Comparison of ENCODE assay signal across 15 cellular contexts in genomic region chr5:174454890-174455289, GRCh38.
DNase-seq lines count a peak whose midpoint lies in the region; TF ChIP-seq lines count a peak whose summit lies in the region.
"Had no signal": no experiment of that assay in that cellular context is flagged by ENCODE, and none has a peak within 500 bp of the region (broad histone marks: within the 10 kb centered on the region; RNA-seq: fewer than 3 reads in every experiment).

No MANE protein-coding gene starts in this region.

- H3K4ac ChIP-seq in mesendoderm (ENCODE audit: low read depth, low read length): peak overlapping the region; percentile 39

- H3K9ac ChIP-seq in BLaER1 (no peak overlapping the region), mesendoderm (ENCODE audit: low read length) (no peak overlapping the region)

- no peaks in the 10 kb centered on the region for H3K79me1 ChIP-seq in mesendoderm (ENCODE audit: low read length)

- H3K56ac ChIP-seq in mesendoderm (ENCODE audit: low read length): no peak overlapping the region

- H4K8ac ChIP-seq in mesendoderm (ENCODE audit: low read depth, low read length): no peak overlapping the region

- H3K27ac ChIP-seq in BLaER1 (no peak overlapping the region), mesendoderm (ENCODE audit: low read depth, low read length) (no peak overlapping the region)
- H3K27ac ChIP-seq in effector memory CD4-positive, alpha-beta T cell (ENCODE audit: insufficient read depth, low read length, poor library complexity, severe bottlenecking): no peak overlapping the region
- H3K27ac ChIP-seq: Peyer's patch, SK-N-MC had no signal

- no peak overlapping the region for H2BK15ac ChIP-seq in mesendoderm (replicated peaks; ENCODE audit: low read depth)

- H4K20me1 ChIP-seq in BLaER1: no peaks in the 10 kb centered on the region

- no peak overlapping the region for H2BK5ac ChIP-seq in mesendoderm (ENCODE audit: low read length)

- no peak overlapping the region for H2BK120ac ChIP-seq in mesendoderm (ENCODE audit: low read depth, low read length)

- H3K79me2 ChIP-seq in mesendoderm (ENCODE audit: control insufficient read depth, insufficient read depth, low read length): no peaks in the 10 kb centered on the region

- peaks cover 10% of the 10 kb centered on the region for H3K4me1 ChIP-seq in BLaER1
- no peaks in the 10 kb centered on the region for H3K4me1 ChIP-seq in mesendoderm (ENCODE audit: control insufficient read depth, low read depth, low read length)
- H3K4me1 ChIP-seq in effector memory CD4-positive, alpha-beta T cell (ENCODE audit: control insufficient read depth, insufficient read depth, low read length, poor library complexity, severe bottlenecking): peaks cover 6% of the 10 kb centered on the region
- H3K4me1 ChIP-seq: Peyer's patch had no signal

- in situ Hi-C loops in GM13976 (cut with MboI; ENCODE audit: low sequenced_read_pairs, unreplicated experiment): no loop called here

- peak; percentile 1 for DNase-seq in AG20443 (ENCODE audit: low spot score)
- peak; percentile 4 for DNase-seq in LoVo (ENCODE audit: low spot score)
- DNase-seq in mesendoderm: no peak
- no peak for DNase-seq in GM13976 (ENCODE audit: low spot score)
- no peak for DNase-seq in effector memory CD4-positive, alpha-beta T cell
- DNase-seq in SHP77 treated with DMSO at 0.1 percent for 48 hours (lab: John Stamatoyannopoulos, UW): no peak
- DNase-seq: GDM1, KG1, NCI-H1048, NCI-H1436 treated with DMSO at 0.1 percent for 48 hours, NCI-H2081, NCI-H510A, Peyer's patch had no signal

- H3K4me3 ChIP-seq in BLaER1: no peak overlapping the region
- H3K4me3 ChIP-seq in mesendoderm (ENCODE audit: low read length): no peak overlapping the region
- H3K4me3 ChIP-seq in effector memory CD4-positive, alpha-beta T cell (ENCODE audit: insufficient read depth, low read depth, low read length, poor library complexity, severe bottlenecking): no peak overlapping the region
- H3K4me3 ChIP-seq: Peyer's patch, SK-N-MC had no signal

- H3K4me2 ChIP-seq in BLaER1 (peak overlapping the region; percentile 26), mesendoderm (ENCODE audit: low read length) (no peak overlapping the region)

- no peak for TF ChIP-seq CTCF in GM13976 (IDR thresholded peaks at IDR 0.05; ENCODE audit: borderline replicate concordance, control extremely low read depth, extremely low read depth, insufficient read depth, missing control alignments)

- H3K27me3 ChIP-seq in BLaER1 (no peaks in the 10 kb centered on the region), mesendoderm (ENCODE audit: insufficient read depth, low read length, poor library complexity) (no peaks in the 10 kb centered on the region)
- H3K27me3 ChIP-seq in effector memory CD4-positive, alpha-beta T cell (replicated peaks; ENCODE audit: control insufficient read depth, insufficient read depth, low read length, poor library complexity, severe bottlenecking): no peaks in the 10 kb centered on the region
- H3K27me3 ChIP-seq: Peyer's patch had no signal

- H3K9me3 ChIP-seq in BLaER1: no peaks in the 10 kb centered on the region
- H3K9me3 ChIP-seq in effector memory CD4-positive, alpha-beta T cell (ENCODE audit: control insufficient read depth, low read length): peaks cover 6% of the 10 kb centered on the region
- H3K9me3 ChIP-seq: Peyer's patch had no signal

- no peak overlapping the region for H2AK5ac ChIP-seq in mesendoderm (ENCODE audit: low read length)

- no CpG with 5 or more reads among the region's 3 CpGs for WGBS in mesendoderm (ENCODE audit: extremely low coverage, insufficient coverage, low lambda C conversion rate)

- no peak overlapping the region for H3K18ac ChIP-seq in mesendoderm (ENCODE audit: low read length)

- H4K5ac ChIP-seq in mesendoderm (ENCODE audit: low read length): no peak overlapping the region

- no peak overlapping the region for H3K23ac ChIP-seq in mesendoderm (ENCODE audit: low read length)

- H3K36me3 ChIP-seq in BLaER1 (no peaks in the 10 kb centered on the region), mesendoderm (ENCODE audit: control insufficient read depth, insufficient read depth, low read length) (no peaks in the 10 kb centered on the region)
- no peaks in the 10 kb centered on the region for H3K36me3 ChIP-seq in effector memory CD4-positive, alpha-beta T cell (ENCODE audit: control insufficient read depth, insufficient read depth, low read length)
- H3K36me3 ChIP-seq: Peyer's patch had no signal

Comparison
In these comparisons a context has a peak if more than half of its experiments do, and no peak if none do; other contexts are left out.
1. DNase-seq: peak in AG20443 (single experiment) and LoVo (single experiment); none in mesendoderm (single experiment), GM13976 (single experiment), effector memory CD4-positive, alpha-beta T cell (0 of 3) and SHP77 treated with DMSO at 0.1 percent for 48 hours (single experiment).